In the genomic region with DNA sequence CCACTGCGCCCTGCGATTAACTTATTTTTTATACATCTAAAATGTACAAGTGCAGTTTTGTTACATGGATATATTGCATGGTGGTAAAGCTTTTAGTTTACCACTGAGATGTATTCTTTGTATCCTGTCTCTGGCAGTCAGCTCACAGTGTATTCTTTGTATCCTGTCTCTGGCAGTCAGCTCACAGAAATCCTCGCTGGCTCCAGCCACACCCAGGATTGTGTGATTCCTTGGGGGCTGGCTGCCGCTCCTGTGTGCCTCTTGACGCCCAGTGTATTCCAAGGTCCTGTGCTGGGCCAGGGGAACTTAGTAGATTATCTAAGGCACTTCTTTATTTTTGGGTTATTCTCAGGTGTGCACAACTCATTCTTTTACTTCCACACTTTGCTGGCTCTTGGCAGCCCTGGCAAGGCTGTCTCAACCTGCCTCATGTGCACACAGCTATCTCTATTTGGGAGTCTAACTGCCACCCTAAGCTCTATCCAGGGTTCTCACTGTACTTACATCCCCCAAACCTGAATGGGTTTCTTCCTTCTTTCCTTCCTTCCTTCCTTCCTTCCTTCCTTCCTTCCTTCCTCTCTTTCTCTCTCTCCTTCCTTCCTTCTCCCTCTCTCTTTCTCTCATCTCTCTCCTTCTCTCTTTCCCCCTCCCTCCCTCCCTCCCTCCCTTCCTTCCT, we compare ENCODE assay signal across 1 cellular context.
TF ChIP-seq lines count a peak whose summit lies in the region.

No MANE protein-coding gene starts in this region.

TF ChIP-seq in H1, 55 proteins besides CTCF, POLR2A, EP300 and RAD21:
- TF ChIP-seq CTBP2 (IDR thresholded peaks at IDR 0.05; ENCODE audit: borderline replicate concordance, insufficient read depth, insufficient read length, low read length) = no peak
- no peak for TF ChIP-seq NANOG (IDR thresholded peaks at IDR 0.05; ENCODE audit: insufficient read depth, low read depth, low read length, poor library complexity, severe bottlenecking)
- no peak for TF ChIP-seq TEAD4 (IDR thresholded peaks at IDR 0.05; ENCODE audit: low read depth, low read length)
- no peak for TF ChIP-seq NRF1 (IDR thresholded peaks at IDR 0.05; ENCODE audit: low read depth, low read length)
